In genomic region chr18:7330041-7330440, GRCh38 we compare ENCODE assay signal across 7 cellular contexts.
"Had no signal": no experiment of that assay in that cellular context is flagged by ENCODE, and none has a peak within 500 bp of the region (broad histone marks: within the 10 kb centered on the region; RNA-seq: fewer than 3 reads in every experiment).

No MANE protein-coding gene starts in this region.

- H3K9me3 Mint-ChIP-seq: GM23338 had no signal

- H3K27ac Mint-ChIP-seq: GM23338, IgD-negative memory B cell had no signal

- H3K27me3 Mint-ChIP-seq: IgD-negative memory B cell had no signal

- H3K4me3 ChIP-seq: GM23338 had no signal

- H3K4me1 Mint-ChIP-seq: GM23338 had no signal

- H3K4me3 Mint-ChIP-seq: GM23338, H9, IgD-negative memory B cell had no signal

- DNase-seq: H9, HCEC 1CT had no signal

- H3K4me2 ChIP-seq: GM23338 had no signal

- ATAC-seq: GM23338 had no signal

- FAIRE-seq: H1, H54, HTR-8/SVneo had no signal
